Comparison of ENCODE assay signal across 1 cellular context in genomic region chr2:231785822-231786176, GRCh38.
TF ChIP-seq lines count a peak whose summit lies in the region.

No MANE protein-coding gene starts in this region.

TF ChIP-seq in liver, 16 proteins besides CTCF, POLR2A, EP300 and RAD21 (continued from another document):
- no peak for TF ChIP-seq FOXA2 (IDR thresholded peaks at IDR 0.05)
- TF ChIP-seq, protein P1, sequence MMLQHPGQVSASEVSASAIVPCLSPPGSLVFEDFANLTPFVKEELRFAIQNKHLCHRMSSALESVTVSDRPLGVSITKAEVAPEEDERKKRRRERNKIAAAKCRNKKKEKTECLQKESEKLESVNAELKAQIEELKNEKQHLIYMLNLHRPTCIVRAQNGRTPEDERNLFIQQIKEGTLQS (IDR thresholded peaks at IDR 0.05) = no peak
TF ChIP-seq in liver: peak in this region for 0.
